ENCODE assay signal across 14 cellular contexts in genomic region chr7:2928613-2929311, GRCh38.
DNase-seq lines count a peak whose midpoint lies in the region; ATAC-seq and TF ChIP-seq lines count a peak whose summit lies in the region.
"Had no signal": no experiment of that assay in that cellular context is flagged by ENCODE, and none has a peak within 500 bp of the region (broad histone marks: within the 10 kb centered on the region; RNA-seq: fewer than 3 reads in every experiment).

No MANE protein-coding gene starts in this region.

- H3K27ac ChIP-seq in hepatocyte, result no peak overlapping the region
- H3K27ac ChIP-seq: epithelial cell of prostate, psoas muscle had no signal

- TF ChIP-seq CTCF in brain (conservative IDR thresholded peaks at IDR 0.05), result no peak
- no peak for TF ChIP-seq CTCF in osteocyte (IDR thresholded peaks at IDR 0.05)
- no peak for TF ChIP-seq CTCF in hepatocyte (IDR thresholded peaks at IDR 0.05; ENCODE audit: poor library complexity)

- ATAC-seq in HG03097 (IDR thresholded peaks at IDR 0.05; ENCODE audit: low FRiP score, unreplicated experiment), result no peak
- ATAC-seq: activated T-helper 17 cell treated with anti-CD3 and anti-CD28 coated beads, Interleukin-2, amount 50 U/mL, for 72 hours; psoas muscle had no signal

- H3K9me3 Mint-ChIP-seq in brain (peaks cover 0 to 3% (median 2%) of the 10 kb centered on the region in 5 experiments), osteocyte (ENCODE audit: unreplicated experiment) (no peaks in the 10 kb centered on the region)
- H3K9me3 Mint-ChIP-seq: activated B cell treated with CpG ODN at 0.5 μM for 24 hours; activated T-helper 17 cell treated with anti-CD3 and anti-CD28 coated beads, Interleukin-2, amount 50 U/mL, for 72 hours had no signal

- H3K9me3 ChIP-seq in hepatocyte (ENCODE audit: low read depth), result no peaks in the 10 kb centered on the region
- H3K9me3 ChIP-seq: psoas muscle had no signal

- H3K4me1 Mint-ChIP-seq in brain, result peaks cover 48% of the 10 kb centered on the region
- peaks cover 3% of the 10 kb centered on the region for H3K4me1 Mint-ChIP-seq in osteocyte (ENCODE audit: unreplicated experiment)
- H3K4me1 Mint-ChIP-seq: activated B cell treated with CpG ODN at 0.5 μM for 24 hours had no signal

- in situ Hi-C loops in ACHN (cut with HindIII; ENCODE audit: low pct_ligation_motif_present, low pct_unique_long_range_greater_than_20kb, low sequenced_read_pairs), result no loop called here

- H3K4me2 ChIP-seq in hepatocyte, result no peak overlapping the region

- no peaks in the 10 kb centered on the region for H3K4me1 ChIP-seq in hepatocyte (ENCODE audit: insufficient read depth)
- H3K4me1 ChIP-seq: psoas muscle had no signal

- no peaks in the 10 kb centered on the region for H3K36me3 Mint-ChIP-seq in brain
- H3K36me3 Mint-ChIP-seq in osteocyte (ENCODE audit: unreplicated experiment), result no peaks in the 10 kb centered on the region

- H3K27me3 Mint-ChIP-seq in brain (peaks cover 7% of the 10 kb centered on the region), osteocyte (ENCODE audit: unreplicated experiment) (no peaks in the 10 kb centered on the region)
- H3K27me3 Mint-ChIP-seq: activated B cell treated with CpG ODN at 0.5 μM for 24 hours; activated T-helper 17 cell treated with anti-CD3 and anti-CD28 coated beads, Interleukin-2, amount 50 U/mL, for 72 hours had no signal

- no peaks in the 10 kb centered on the region for H4K20me1 ChIP-seq in hepatocyte (ENCODE audit: insufficient read depth, poor library complexity, severe bottlenecking)

- DNase-seq in DMS79 treated with DMSO at 0.1 percent for 48 hours (lab: John Stamatoyannopoulos, UW), result peak; percentile 63
- DNase-seq in NCI-H1694 treated with DMSO at 0.1 percent for 48 hours (lab: John Stamatoyannopoulos, UW), result peak; percentile 67
- DNase-seq in osteocyte (ENCODE audit: extremely low spot score, unreplicated experiment), result peak; percentile 81
- no peak for DNase-seq in hepatocyte (ENCODE audit: low spot score)
- DNase-seq in activated naive CD4-positive, alpha-beta T cell treated with anti-CD3 and anti-CD28 coated beads, Interleukin-2, amount 50 U/mL, for 16 hours, result no peak
- no peak for DNase-seq in ACHN
- DNase-seq: activated B cell treated with CpG ODN at 0.5 μM for 24 hours, NCI-H1436 treated with DMSO at 0.1 percent for 48 hours, psoas muscle, substantia nigra had no signal

- no peaks in the 10 kb centered on the region for H3K79me2 ChIP-seq in hepatocyte

- no peaks in the 10 kb centered on the region for H3K9me2 ChIP-seq in hepatocyte (replicated peaks; ENCODE audit: insufficient read depth)

- peak overlapping the region in 3 of 5 experiments; percentile 33 to 72 (median 57) for H3K27ac Mint-ChIP-seq in brain
- no peak overlapping the region for H3K27ac Mint-ChIP-seq in osteocyte (ENCODE audit: unreplicated experiment)
- H3K27ac Mint-ChIP-seq: activated B cell treated with CpG ODN at 0.5 μM for 24 hours had no signal

- no peaks in the 10 kb centered on the region for H3K27me3 ChIP-seq in hepatocyte

- no peak overlapping the region for H2AFZ ChIP-seq in hepatocyte

- no peaks in the 10 kb centered on the region for H3K36me3 ChIP-seq in hepatocyte (replicated peaks; ENCODE audit: insufficient read depth, low read depth)

- H3K4me3 Mint-ChIP-seq in brain (no peak overlapping the region), osteocyte (ENCODE audit: unreplicated experiment) (no peak overlapping the region)
- H3K4me3 Mint-ChIP-seq: activated B cell treated with CpG ODN at 0.5 μM for 24 hours; activated T-helper 17 cell treated with anti-CD3 and anti-CD28 coated beads, Interleukin-2, amount 50 U/mL, for 72 hours had no signal

- H3K4me3 ChIP-seq in hepatocyte, result no peak overlapping the region
- H3K4me3 ChIP-seq: psoas muscle had no signal

- 92% methylated on average over 35 of the region's 35 CpGs for WGBS in hepatocyte (ENCODE audit: low lambda C conversion rate, missing lambda C conversion rate)

Comparison
In these comparisons a context has a peak if more than half of its experiments do, and no peak if none do; other contexts are left out.
1. DNase-seq: peak in DMS79 treated with DMSO at 0.1 percent for 48 hours (single experiment), NCI-H1694 treated with DMSO at 0.1 percent for 48 hours (single experiment) and osteocyte (single experiment); none in hepatocyte (single experiment), activated naive CD4-positive, alpha-beta T cell treated with anti-CD3 and anti-CD28 coated beads, Interleukin-2, amount 50 U/mL, for 16 hours (single experiment) and ACHN (single experiment).